ENCODE assay signal across 9 cellular contexts in genomic region chr10:6114758-6115410, GRCh38. TPM values are rescaled to one million over a fixed set of nuclear protein-coding genes. Genes with fewer than 3 reads are reported as not detected.
DNase-seq lines count a peak whose midpoint lies in the region; ATAC-seq and TF ChIP-seq lines count a peak whose summit lies in the region.
"Had no signal": no experiment of that assay in that cellular context is flagged by ENCODE, and none has a peak within 500 bp of the region (broad histone marks: within the 10 kb centered on the region; RNA-seq: fewer than 3 reads in every experiment).

No MANE protein-coding gene starts in this region.

- DNase-seq in COLO829 (ENCODE audit: low spot score) (peak; percentile 13), PC-3 (peak; percentile 43), dedifferentiated amniotic fluid mesenchymal stem cell (ENCODE audit: extremely low spot score) (peak; percentile 50), T-helper 9 cell (no peak), UCSD-AML1 (lab: John Stamatoyannopoulos, UW; ENCODE audit: unreplicated experiment) (no peak)
- no peak for DNase-seq in activated CD4-positive, alpha-beta T cell treated with anti-CD3 and anti-CD28 coated beads, Interleukin-2, amount 50 U/mL, for 1 hour
- DNase-seq: effector memory CD4-positive, alpha-beta T cell had no signal

- no peak overlapping the region for H3K9ac ChIP-seq in PC-3 (ENCODE audit: low read length)

- POLR2A ChIA-PET in PC-3 (lab: Charles Lee; ENCODE audit: unreplicated experiment): no interaction called here

- H3K27me3 ChIP-seq in PC-3 (ENCODE audit: low read length): no peaks in the 10 kb centered on the region
- H3K27me3 ChIP-seq in neutrophil: no peaks in the 10 kb centered on the region

- H3K4me1 ChIP-seq in PC-3 (ENCODE audit: insufficient read depth, low read length) (peaks cover 29% of the 10 kb centered on the region), neutrophil (ENCODE audit: control insufficient read depth in 1 of 2, insufficient read depth in 1 of 2, low read depth in 1 of 2, low read length in 1 of 2) (no peaks in the 10 kb centered on the region)

- peaks cover 7% of the 10 kb centered on the region; the same call in 1 of the 2 replicates for H3K79me2 ChIP-seq in PC-3 (ENCODE audit: low read length)

- H3K4me2 ChIP-seq in PC-3 (ENCODE audit: low read length): no peak overlapping the region

- intact Hi-C loops in PC-3 (cut with micrococcal nuclease): no loop called here

- no peaks in the 10 kb centered on the region for H3K9me2 ChIP-seq in PC-3 (replicated peaks; ENCODE audit: low read length)

- H4K20me1 ChIP-seq in PC-3 (ENCODE audit: low read length): no peaks in the 10 kb centered on the region

- peak overlapping the region; percentile 41 for H3K27ac ChIP-seq in PC-3 (ENCODE audit: low read length)
- H3K27ac ChIP-seq in neutrophil: peak overlapping the region; percentile 4

- H2AFZ ChIP-seq in PC-3 (ENCODE audit: low read length): no peak overlapping the region

- BruUV-seq in PC-3 (replicated peaks; lab: Mats Ljungman, UMichigan): no TSS peak

- H3K4me3 ChIP-seq in PC-3 (ENCODE audit: low read length) (no peak overlapping the region), neutrophil (ENCODE audit: low read depth in 1 of 2, low read length in 1 of 2) (no peak overlapping the region)

- CTCF ChIA-PET in PC-3 (lab: Charles Lee): interaction anchor here (0.5 kb wide), 1 partner anchor 28 kb away, joined by 4 read pairs; no protein-coding TSS in a partner anchor

- no peak for TF ChIP-seq CTCF in PC-3 (conservative IDR thresholded peaks at IDR 0.05; ENCODE audit: low read depth, low read length)
- no peak for TF ChIP-seq CTCF in neutrophil (IDR thresholded peaks at IDR 0.05)

- H3K36me3 ChIP-seq in PC-3 (ENCODE audit: low read depth, low read length) (peaks cover 27% of the 10 kb centered on the region), neutrophil (peaks cover 52% of the 10 kb centered on the region)

- ATAC-seq in PC-3 (no peak), GM19452 (IDR thresholded peaks at IDR 0.05; ENCODE audit: unreplicated experiment) (no peak)

- H3F3A ChIP-seq in PC-3 (ENCODE audit: low read length, unreplicated experiment): no peaks in the 10 kb centered on the region

- no peaks in the 10 kb centered on the region for H3K9me3 ChIP-seq in PC-3 (ENCODE audit: low read length)
- no peaks in the 10 kb centered on the region for H3K9me3 ChIP-seq in neutrophil

RNA-seq across cellular contexts. Expression of gene RBM17, which starts 26.1 kb away (rescaled TPM):
- total RNA-seq in PC-3 (2014; rRNA removed): 28.4 and 42.0 TPM in 2 replicates

RNA-seq across cellular contexts. Expression of gene IL2RA, which starts 52.7 kb away (rescaled TPM):
- total RNA-seq in PC-3 (2014; rRNA removed): not detected in 2 replicates

Comparison
In these comparisons a context has a peak if more than half of its experiments do, and no peak if none do; other contexts are left out.
1. DNase-seq: peak in COLO829 (single experiment), PC-3 (single experiment) and dedifferentiated amniotic fluid mesenchymal stem cell (single experiment); none in T-helper 9 cell (single experiment), activated CD4-positive, alpha-beta T cell treated with anti-CD3 and anti-CD28 coated beads, Interleukin-2, amount 50 U/mL, for 1 hour (single experiment) and UCSD-AML1 (single experiment).